10 cellular contexts compared by ENCODE assay signal in the genomic region with DNA sequence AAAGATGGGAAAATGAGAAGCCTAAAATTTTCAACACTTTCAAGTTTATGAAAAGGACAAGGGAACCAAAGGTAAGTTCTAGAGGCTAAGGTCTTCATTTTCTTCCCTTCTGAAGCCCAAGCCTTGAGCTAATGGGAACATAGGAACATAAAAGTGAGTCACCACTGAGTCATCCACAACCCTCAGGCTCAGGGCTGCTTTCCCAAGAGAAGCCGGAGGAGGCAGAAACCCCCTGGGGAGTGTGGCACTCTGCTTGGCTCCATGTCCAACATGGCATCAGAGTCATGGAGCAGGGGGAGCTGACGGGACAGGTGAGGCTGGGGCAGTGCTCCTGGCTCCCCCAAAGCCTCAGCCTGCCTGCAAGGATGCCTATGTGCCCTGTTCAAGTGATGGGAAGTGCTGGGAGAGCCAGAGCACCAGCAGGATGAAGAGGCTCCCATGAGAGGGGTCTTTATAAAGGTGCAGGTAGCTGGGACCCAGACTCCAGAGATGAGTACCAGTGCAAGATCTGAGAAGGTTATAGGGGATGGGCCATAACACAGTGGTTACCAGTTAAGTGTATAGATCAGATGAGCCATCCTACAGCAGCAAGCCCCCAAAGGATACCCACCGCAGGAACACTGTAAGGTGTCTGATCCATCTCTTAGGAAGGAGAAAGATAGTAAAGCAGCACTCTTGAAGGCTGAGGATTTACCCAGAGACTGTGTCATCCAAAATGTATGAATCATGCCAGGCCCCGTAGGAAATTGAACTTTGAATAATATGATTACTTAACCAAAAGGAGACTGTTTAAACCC. TPM values are rescaled to one million over a fixed set of nuclear protein-coding genes. Genes with fewer than 3 reads are reported as not detected.
DNase-seq lines count a peak whose midpoint lies in the region; TF ChIP-seq lines count a peak whose summit lies in the region.
"Had no signal": no experiment of that assay in that cellular context is flagged by ENCODE, and none has a peak within 500 bp of the region (broad histone marks: within the 10 kb centered on the region; RNA-seq: fewer than 3 reads in every experiment).

No MANE protein-coding gene starts in this region.

- peaks cover 3% of the 10 kb centered on the region for H3K27me3 Mint-ChIP-seq in activated CD4-positive, alpha-beta memory T cell treated with anti-CD3 and anti-CD28 coated beads, Interleukin-2, amount 10 ng/mL, durations not matched to agents 7 days and 5 days
- no peaks in the 10 kb centered on the region for H3K27me3 Mint-ChIP-seq in endothelial cell (ENCODE audit: unreplicated experiment)

- H3K36me3 ChIP-seq in skeletal muscle satellite cell (ENCODE audit: insufficient read depth, low read length) (no peaks in the 10 kb centered on the region), left ventricle myocardium inferior (no peaks in the 10 kb centered on the region), vagina (no peaks in the 10 kb centered on the region)

- DNase-seq in HCEC 1CT (peak; percentile 86), RWPE1 (ENCODE audit: low spot score) (peak; percentile 85), fibroblast of mammary gland (ENCODE audit: low read depth) (peak; percentile 95), left ventricle myocardium inferior (no peak), vagina (ENCODE audit: extremely low spot score in 2 of 2) (no peak), endothelial cell (ENCODE audit: low spot score) (no peak)
- DNase-seq in activated CD4-positive, alpha-beta memory T cell treated with anti-CD3 and anti-CD28 coated beads, Interleukin-2, amount 10 ng/mL, durations not matched to agents 7 days and 5 days, result no peak
- DNase-seq: activated naive CD8-positive, alpha-beta T cell treated with anti-CD3 and anti-CD28 coated beads for 36 hours had no signal

- H3K4me3 Mint-ChIP-seq in activated CD4-positive, alpha-beta memory T cell treated with anti-CD3 and anti-CD28 coated beads, Interleukin-2, amount 10 ng/mL, durations not matched to agents 7 days and 5 days, result no peak overlapping the region
- H3K4me3 Mint-ChIP-seq in endothelial cell (ENCODE audit: unreplicated experiment), result no peak overlapping the region
- H3K4me3 Mint-ChIP-seq: activated naive CD8-positive, alpha-beta T cell treated with anti-CD3 and anti-CD28 coated beads for 36 hours; T-helper 2 cell treated with Interferon-gamma antibody and Interleukin-4, amounts not matched to agents 5 μg/mL and 100 μg/mL, for 36 hours had no signal

- peak overlapping the region; percentile 58 for H3K4me2 ChIP-seq in skeletal muscle satellite cell (ENCODE audit: low read length)

- H3K9me3 Mint-ChIP-seq in activated CD4-positive, alpha-beta memory T cell treated with anti-CD3 and anti-CD28 coated beads, Interleukin-2, amount 10 ng/mL, durations not matched to agents 7 days and 5 days, result no peaks in the 10 kb centered on the region
- no peaks in the 10 kb centered on the region for H3K9me3 Mint-ChIP-seq in endothelial cell (ENCODE audit: unreplicated experiment)

- TF ChIP-seq CTCF in RWPE1 (conservative IDR thresholded peaks at IDR 0.05; ENCODE audit: low read depth) (no peak), fibroblast of mammary gland (conservative IDR thresholded peaks at IDR 0.05; ENCODE audit: control insufficient read depth, insufficient read depth, low read depth, low read length) (peak; percentile 23), left ventricle myocardium inferior (IDR thresholded peaks at IDR 0.05; ENCODE audit: borderline replicate concordance) (no peak), vagina (IDR thresholded peaks at IDR 0.05) (no peak), endothelial cell (IDR thresholded peaks at IDR 0.05; ENCODE audit: unreplicated experiment) (no peak)

- peak overlapping the region; percentile 11 for H3K9ac ChIP-seq in skeletal muscle satellite cell (ENCODE audit: low read depth, low read length)

- no peaks in the 10 kb centered on the region for H3K36me3 Mint-ChIP-seq in activated CD4-positive, alpha-beta memory T cell treated with anti-CD3 and anti-CD28 coated beads, Interleukin-2, amount 10 ng/mL, durations not matched to agents 7 days and 5 days (ENCODE audit: low read depth)
- H3K36me3 Mint-ChIP-seq in endothelial cell (ENCODE audit: low read depth, unreplicated experiment), result no peaks in the 10 kb centered on the region
- H3K36me3 Mint-ChIP-seq: activated naive CD8-positive, alpha-beta T cell treated with anti-CD3 and anti-CD28 coated beads for 36 hours had no signal

- no peaks in the 10 kb centered on the region for H3K9me3 ChIP-seq in skeletal muscle satellite cell (replicated peaks; ENCODE audit: low read length)
- peaks cover 9% of the 10 kb centered on the region for H3K9me3 ChIP-seq in left ventricle myocardium inferior (replicated peaks)
- no peaks in the 10 kb centered on the region for H3K9me3 ChIP-seq in vagina

- POLR2A ChIA-PET in RWPE1 (lab: Yijun Ruan, JAX; ENCODE audit: low non-redundant PET), result no interaction called here
- POLR2A ChIA-PET in activated CD4-positive, alpha-beta memory T cell treated with anti-CD3 and anti-CD28 coated beads, Interleukin-2, amount 10 ng/mL, durations not matched to agents 7 days and 5 days (lab: Charles Lee), result no interaction called here

- CTCF ChIA-PET in RWPE1 (lab: Yijun Ruan, JAX), result interaction anchor here (0.7 to 1.0 kb wide), 2 partner anchors 13 to 427 kb away, joined by 3 to 4 read pairs; no protein-coding TSS in a partner anchor
- CTCF ChIA-PET in activated CD4-positive, alpha-beta memory T cell treated with anti-CD3 and anti-CD28 coated beads, Interleukin-2, amount 10 ng/mL, durations not matched to agents 7 days and 5 days (lab: Charles Lee), result no interaction called here

- intact Hi-C loops in left ventricle myocardium inferior (cut with micrococcal nuclease), result no loop called here
- intact Hi-C loops in vagina (cut with DNase I), result no loop called here

- H3K27ac ChIP-seq in RWPE1, result no peak overlapping the region
- H3K27ac ChIP-seq in left ventricle myocardium inferior (replicated peaks), result no peak overlapping the region
- no peak overlapping the region for H3K27ac ChIP-seq in vagina

- no peaks in the 10 kb centered on the region for H3K4me1 Mint-ChIP-seq in activated CD4-positive, alpha-beta memory T cell treated with anti-CD3 and anti-CD28 coated beads, Interleukin-2, amount 10 ng/mL, durations not matched to agents 7 days and 5 days
- H3K4me1 Mint-ChIP-seq in endothelial cell (ENCODE audit: unreplicated experiment), result peaks cover 11% of the 10 kb centered on the region
- H3K4me1 Mint-ChIP-seq: activated naive CD8-positive, alpha-beta T cell treated with anti-CD3 and anti-CD28 coated beads for 36 hours had no signal

- H3K27ac Mint-ChIP-seq in activated CD4-positive, alpha-beta memory T cell treated with anti-CD3 and anti-CD28 coated beads, Interleukin-2, amount 10 ng/mL, durations not matched to agents 7 days and 5 days, result no peak overlapping the region
- no peak overlapping the region for H3K27ac Mint-ChIP-seq in endothelial cell (ENCODE audit: unreplicated experiment)
- H3K27ac Mint-ChIP-seq: activated naive CD8-positive, alpha-beta T cell treated with anti-CD3 and anti-CD28 coated beads for 36 hours; T-helper 2 cell treated with Interferon-gamma antibody and Interleukin-4, amounts not matched to agents 5 μg/mL and 100 μg/mL, for 36 hours had no signal

- no peaks in the 10 kb centered on the region for H3K27me3 ChIP-seq in skeletal muscle satellite cell (ENCODE audit: control insufficient read depth, insufficient read depth, low read length)
- H3K27me3 ChIP-seq in left ventricle myocardium inferior (ENCODE audit: low read depth), result peaks cover 7% of the 10 kb centered on the region
- no peaks in the 10 kb centered on the region for H3K27me3 ChIP-seq in vagina

- no peak overlapping the region for H3K4me3 ChIP-seq in fibroblast of mammary gland (ENCODE audit: control insufficient read depth, low read depth, low read length)
- peak overlapping the region; percentile 11 for H3K4me3 ChIP-seq in skeletal muscle satellite cell (ENCODE audit: low read length)
- no peak overlapping the region for H3K4me3 ChIP-seq in left ventricle myocardium inferior
- H3K4me3 ChIP-seq in vagina, result no peak overlapping the region

- H3K4me1 ChIP-seq in skeletal muscle satellite cell (ENCODE audit: control insufficient read depth, insufficient read depth, low read length), result peaks cover 16% of the 10 kb centered on the region
- H3K4me1 ChIP-seq in left ventricle myocardium inferior, result no peaks in the 10 kb centered on the region
- no peaks in the 10 kb centered on the region for H3K4me1 ChIP-seq in vagina

- no peak for TF ChIP-seq POLR2A in vagina (IDR thresholded peaks at IDR 0.05)

RNA-seq across cellular contexts. Expression of a gene that starts 31.8 kb away (rescaled TPM):
- not detected in 2 replicates for total RNA-seq in skeletal muscle satellite cell (2012; rRNA removed)
- not detected for total RNA-seq in activated CD4-positive, alpha-beta memory T cell treated with anti-CD3 and anti-CD28 coated beads, Interleukin-2, amount 10 ng/mL, durations not matched to agents 7 days and 5 days
- 0.08 TPM for total RNA-seq in left ventricle myocardium inferior
- 16.5 TPM for total RNA-seq in vagina
- 4.8 TPM for total RNA-seq in endothelial cell (ENCODE audit: unreplicated experiment)
- total RNA-seq: activated naive CD8-positive, alpha-beta T cell treated with anti-CD3 and anti-CD28 coated beads for 36 hours had no signal

Comparison
In these comparisons a context has a peak if more than half of its experiments do, and no peak if none do; other contexts are left out.
1. DNase-seq: peak in HCEC 1CT (single experiment), RWPE1 (single experiment) and fibroblast of mammary gland (single experiment); none in activated CD4-positive, alpha-beta memory T cell treated with anti-CD3 and anti-CD28 coated beads, Interleukin-2, amount 10 ng/mL, durations not matched to agents 7 days and 5 days (single experiment), left ventricle myocardium inferior (single experiment), vagina (0 of 2) and endothelial cell (single experiment).